ENCODE assay signal across 23 cellular contexts in genomic region chr5:91430949-91431348, GRCh38. TPM values are rescaled to one million over a fixed set of nuclear protein-coding genes. Genes with fewer than 3 reads are reported as not detected.
DNase-seq lines count a peak whose midpoint lies in the region; ATAC-seq, FAIRE-seq and TF ChIP-seq lines count a peak whose summit lies in the region.
"Had no signal": no experiment of that assay in that cellular context is flagged by ENCODE, and none has a peak within 500 bp of the region (broad histone marks: within the 10 kb centered on the region; RNA-seq: fewer than 3 reads in every experiment).

No MANE protein-coding gene starts in this region.

- H3K14ac ChIP-seq in IMR-90 (replicated peaks; ENCODE audit: low read depth, low read length), result no peak overlapping the region

- no peak for FAIRE-seq in A549 (lab: Jason Lieb, UNC)
- FAIRE-seq: A204.1, GM12878 had no signal

- H4K20me1 ChIP-seq in IMR-90 (ENCODE audit: insufficient read depth, low read length), result no peaks in the 10 kb centered on the region
- H4K20me1 ChIP-seq: BLaER1 treated with 17β-estradiol and CSF1 and Interleukin-3, amounts not matched to agents 10 nM and 100 nM had no signal

- H3K4me3 ChIP-seq in A549 (no peak overlapping the region), IMR-90 (ENCODE audit: insufficient read depth, low read depth, low read length) (no peak overlapping the region)
- H3K4me3 ChIP-seq in CD4-positive, CD25-positive, alpha-beta regulatory T cell (ENCODE audit: low read depth, low read length), result no peak overlapping the region
- H3K4me3 ChIP-seq: BLaER1 treated with 17β-estradiol and CSF1 and Interleukin-3, amounts not matched to agents 10 nM and 100 nM; GM12878 had no signal

- H3K4me3 Mint-ChIP-seq in CD4-positive, CD25-positive, alpha-beta regulatory T cell, result no peak overlapping the region
- H3K4me3 Mint-ChIP-seq: B cell; CD4-positive, alpha-beta memory T cell; CD8-positive, alpha-beta memory T cell had no signal

- H2BK120ac ChIP-seq in IMR-90 (ENCODE audit: low read depth, low read length), result no peak overlapping the region

- H2AK9ac ChIP-seq in IMR-90 (replicated peaks; ENCODE audit: low read depth, low read length, poor library complexity), result no peak overlapping the region

- H3K9me3 Mint-ChIP-seq in CD4-positive, CD25-positive, alpha-beta regulatory T cell, result peaks cover 0 to 7% (median 6%) of the 10 kb centered on the region in 7 donors

- H3K18ac ChIP-seq in IMR-90 (ENCODE audit: low read depth, low read length), result no peak overlapping the region

- peaks cover 19 to 36% (median 29%) of the 10 kb centered on the region in 4 donors for H3K4me1 Mint-ChIP-seq in CD4-positive, CD25-positive, alpha-beta regulatory T cell

- H3K4me1 ChIP-seq in A549 (no peaks in the 10 kb centered on the region), IMR-90 (ENCODE audit: control insufficient read depth, insufficient read depth, low read length) (no peaks in the 10 kb centered on the region)
- H3K4me1 ChIP-seq in CD4-positive, CD25-positive, alpha-beta regulatory T cell (ENCODE audit: control insufficient read depth, insufficient read depth, low read length, poor library complexity, severe bottlenecking), result peaks cover 29% of the 10 kb centered on the region

- peak overlapping the region in 2 of 3 donors; percentile 69 to 75 for H3K27ac Mint-ChIP-seq in CD4-positive, CD25-positive, alpha-beta regulatory T cell
- H3K27ac Mint-ChIP-seq: B cell; CD4-positive, alpha-beta memory T cell had no signal

- TF ChIP-seq RAD21 in A549 (conservative IDR thresholded peaks at IDR 0.05 in 1 of 2, IDR thresholded peaks at IDR 0.05 in 1 of 2) (no peak), IMR-90 (IDR thresholded peaks at IDR 0.05; ENCODE audit: low read length) (no peak)

- no peaks in the 10 kb centered on the region for H3K36me3 ChIP-seq in CD4-positive, CD25-positive, alpha-beta regulatory T cell (ENCODE audit: control insufficient read depth, insufficient read depth, low read length)
- H3K36me3 ChIP-seq in IMR-90 (ENCODE audit: control insufficient read depth, insufficient read depth, low read length), result no peaks in the 10 kb centered on the region

- H3K56ac ChIP-seq in IMR-90 (ENCODE audit: extremely low read depth, insufficient read depth, low read length), result no peak overlapping the region

- H2AK5ac ChIP-seq in IMR-90 (ENCODE audit: low read depth, low read length), result no peak overlapping the region

- H2BK20ac ChIP-seq in IMR-90 (ENCODE audit: low read depth, low read length), result no peak overlapping the region

- POLR2A ChIA-PET in A549 (lab: Yijun Ruan, JAX), result no interaction called here
- POLR2A ChIA-PET in IMR-90 (lab: Charles Lee; ENCODE audit: unreplicated experiment), result no interaction called here

- no peak overlapping the region for H2BK5ac ChIP-seq in IMR-90 (ENCODE audit: low read depth, low read length, poor library complexity, severe bottlenecking)

- no peaks in the 10 kb centered on the region for H3K79me1 ChIP-seq in IMR-90 (ENCODE audit: low read depth in 1 of 2, low read length in 2 of 2)

- H3K9me3 ChIP-seq in A549, result 0 out of 3 replicates have a peak, but pooled peaks cover 3% of the 10 kb centered on the region
- H3K9me3 ChIP-seq in CD4-positive, CD25-positive, alpha-beta regulatory T cell (ENCODE audit: control insufficient read depth in 2 of 2, low read length in 2 of 2), result peaks cover 6 to 10% of the 10 kb centered on the region in 2 experiments
- H3K9me3 ChIP-seq in IMR-90 (ENCODE audit: control insufficient read depth, insufficient read depth, low read length), result 0 out of 2 replicates have a peak, but pooled peaks cover 1% of the 10 kb centered on the region

- peaks cover 5% of the 10 kb centered on the region for H3K36me3 Mint-ChIP-seq in CD4-positive, CD25-positive, alpha-beta regulatory T cell

- intact Hi-C loops in IMR-90 (cut with micrococcal nuclease), result no loop called here
- intact Hi-C loops in Right ventricle myocardium inferior (cut with DNase I), result no loop called here

- H3K4ac ChIP-seq in IMR-90 (ENCODE audit: low read depth, low read length), result no peak overlapping the region

- H3K27me3 Mint-ChIP-seq in CD4-positive, CD25-positive, alpha-beta regulatory T cell, result no peaks in the 10 kb centered on the region
- H3K27me3 Mint-ChIP-seq: B cell; CD4-positive, alpha-beta memory T cell; CD8-positive, alpha-beta memory T cell had no signal

- DNase-seq in A549 (ENCODE audit: low read depth in 1 of 2, low spot score in 1 of 2) (no peak), IMR-90 (no peak), Right ventricle myocardium inferior (ENCODE audit: missing footprints) (no peak)
- no peak for DNase-seq in CD4-positive, CD25-positive, alpha-beta regulatory T cell
- DNase-seq in activated CD4-positive, alpha-beta T cell treated with anti-CD3 and anti-CD28 coated beads, Interleukin-2, amount 50 U/mL, for 48 hours, result no peak
- DNase-seq: 8988T; AML-193; CD4-positive, alpha-beta memory T cell; CD8-positive, alpha-beta memory T cell; COR-L47; DMS 273 treated with DMSO at 0.1 percent for 48 hours; DMS153; DMS53; DMS79; DND-41; EL; GDM1 had no signal

- no peak overlapping the region for H3K9ac ChIP-seq in IMR-90 (ENCODE audit: low read depth, low read length)
- H3K9ac ChIP-seq: BLaER1 treated with 17β-estradiol and CSF1 and Interleukin-3, amounts not matched to agents 10 nM and 100 nM had no signal

- H3K9me1 ChIP-seq in IMR-90 (ENCODE audit: insufficient read depth, low read length), result no peaks in the 10 kb centered on the region

- CTCF ChIA-PET in A549 (lab: Yijun Ruan, JAX) (interaction anchor here (1.0 to 3.5 kb wide), 3 partner anchors 10 to 623 kb away, joined by 3 to 24 read pairs (median 3); no protein-coding TSS in a partner anchor), IMR-90 (lab: Yijun Ruan, JAX) (no interaction called here)

- H4K91ac ChIP-seq in IMR-90 (ENCODE audit: insufficient read depth, low read depth, low read length), result no peak overlapping the region

- H3K27ac ChIP-seq in A549 (no peak overlapping the region), IMR-90 (ENCODE audit: insufficient read depth, low read length) (no peak overlapping the region)
- no peak overlapping the region for H3K27ac ChIP-seq in CD4-positive, CD25-positive, alpha-beta regulatory T cell (ENCODE audit: insufficient read depth, low read length, poor library complexity, severe bottlenecking)
- H3K27ac ChIP-seq: BLaER1 treated with 17β-estradiol and CSF1 and Interleukin-3, amounts not matched to agents 10 nM and 100 nM; C4-2B had no signal

- no peak overlapping the region for H3K4me2 ChIP-seq in A549
- H3K4me2 ChIP-seq in IMR-90 (ENCODE audit: low read depth, low read length), result no peak overlapping the region
- H3K4me2 ChIP-seq: BLaER1 treated with 17β-estradiol and CSF1 and Interleukin-3, amounts not matched to agents 10 nM and 100 nM had no signal

- H4K8ac ChIP-seq in IMR-90 (ENCODE audit: low read depth in 2 of 2, low read length in 2 of 2), result no peak overlapping the region

- no peak overlapping the region for H3K23ac ChIP-seq in IMR-90 (ENCODE audit: low read depth, low read length)

- H4K5ac ChIP-seq in IMR-90 (ENCODE audit: low read depth, low read length), result no peak overlapping the region

- dilution Hi-C loops in IMR-90 (cut with HindIII; ENCODE audit: low sequenced_read_pairs, unreplicated experiment), result no loop called here

- TF ChIP-seq POLR2A in A549 (IDR thresholded peaks at IDR 0.05; ENCODE audit: low read length), result no peak
- TF ChIP-seq POLR2A in IMR-90 (IDR thresholded peaks at IDR 0.05; ENCODE audit: low read depth, low read length), result no peak

- no peak for TF ChIP-seq EP300 in A549 (IDR thresholded peaks at IDR 0.05)

- no peak for TF ChIP-seq CTCF in A549 (IDR thresholded peaks at IDR 0.05)
- no peak for TF ChIP-seq CTCF in IMR-90 (conservative IDR thresholded peaks at IDR 0.05; ENCODE audit: low read depth, low read length)

- H2BK15ac ChIP-seq in IMR-90 (ENCODE audit: low read depth, low read length), result no peak overlapping the region

- H3K27me3 ChIP-seq in CD4-positive, CD25-positive, alpha-beta regulatory T cell (ENCODE audit: control insufficient read depth, insufficient read depth, low read length), result no peaks in the 10 kb centered on the region
- H3K27me3 ChIP-seq in IMR-90 (ENCODE audit: control insufficient read depth, insufficient read depth, low read length), result no peaks in the 10 kb centered on the region
- H3K27me3 ChIP-seq: BLaER1 treated with 17β-estradiol and CSF1 and Interleukin-3, amounts not matched to agents 10 nM and 100 nM had no signal

- BruUV-seq in IMR-90 (replicated peaks; lab: Mats Ljungman, UMichigan), result no TSS peak

- ATAC-seq in A549, result no peak
- no peak for ATAC-seq in CD4-positive, CD25-positive, alpha-beta regulatory T cell (ENCODE audit: low read depth in 2 of 2)
- no peak for ATAC-seq in IMR-90 (ENCODE audit: low read depth)
- ATAC-seq in Right ventricle myocardium inferior, result no peak
- no peak for ATAC-seq in GM18861 (IDR thresholded peaks at IDR 0.05; ENCODE audit: unreplicated experiment)
- ATAC-seq: GM12878 had no signal

- H2AFZ ChIP-seq in IMR-90 (replicated peaks; ENCODE audit: low read length, poor library complexity), result no peak overlapping the region

- in situ Hi-C loops in IMR-90 (cut with MboI; ENCODE audit: low sequenced_read_pairs), result no loop called here

TF ChIP-seq in A549, 52 proteins besides CTCF, POLR2A, EP300 and RAD21 (continues in another document):
- TF ChIP-seq SMC3 (IDR thresholded peaks at IDR 0.05), result no peak

TF ChIP-seq in IMR-90, 13 proteins besides CTCF, POLR2A, EP300 and RAD21:
- peak; percentile 87 for TF ChIP-seq MAFK (IDR thresholded peaks at IDR 0.05; ENCODE audit: low read depth, low read length)
- TF ChIP-seq CEBPB (IDR thresholded peaks at IDR 0.05; ENCODE audit: low read depth, low read length), result no peak
TF ChIP-seq in IMR-90: peak in this region for 1.

RNA-seq across cellular contexts. Expression of gene ARRDC3, which starts 47.8 kb away (rescaled TPM):
- 32.4 and 36.3 TPM in 2 replicates for polyA plus RNA-seq in A549 (2011; rRNA removed)
- polyA plus RNA-seq in A549 (2012; cell fraction: cytosol; rRNA removed), result 6.1 and 7.0 TPM in 2 replicates
- polyA plus RNA-seq in A549 (2012; cell fraction: nucleus; rRNA removed), result 6.6 and 9.2 TPM in 2 replicates
- polyA plus RNA-seq in A549 (2017; fragmentation: RNase III; extraction: RNeasy Plus Mini Kit Qiagen cat#74134 plus additional on column Dnase treatment), result 8.0 to 9.9 TPM (median 9.6 TPM) in 3 replicates
- polyA minus RNA-seq in A549 (2011; rRNA and poly(A)+ RNA removed), result 82.3 and 82.9 TPM in 2 replicates
- 228 TPM for total RNA-seq in CD4-positive, CD25-positive, alpha-beta regulatory T cell
- 100 to 1,000 TPM; 102 to 194 (median 149) TPM for polyA plus RNA-seq in CD4-positive, CD25-positive, alpha-beta regulatory T cell
- 82.2 and 86.7 TPM in 2 replicates for total RNA-seq in IMR-90 (2012; rRNA removed)
- polyA plus RNA-seq in IMR-90 (2012; rRNA removed), result 4.8 and 19.3 TPM in 2 replicates
- polyA plus RNA-seq in IMR-90 (2012; cell fraction: cytosol; rRNA removed), result 1.5 and 2.1 TPM in 2 replicates
- polyA plus RNA-seq in IMR-90 (2012; cell fraction: nucleus; rRNA removed; ENCODE audit: low replicate concordance), result 2.7 and 46.8 TPM in 2 replicates
- 19.9 TPM for total RNA-seq in Right ventricle myocardium inferior
